In the genomic region with DNA sequence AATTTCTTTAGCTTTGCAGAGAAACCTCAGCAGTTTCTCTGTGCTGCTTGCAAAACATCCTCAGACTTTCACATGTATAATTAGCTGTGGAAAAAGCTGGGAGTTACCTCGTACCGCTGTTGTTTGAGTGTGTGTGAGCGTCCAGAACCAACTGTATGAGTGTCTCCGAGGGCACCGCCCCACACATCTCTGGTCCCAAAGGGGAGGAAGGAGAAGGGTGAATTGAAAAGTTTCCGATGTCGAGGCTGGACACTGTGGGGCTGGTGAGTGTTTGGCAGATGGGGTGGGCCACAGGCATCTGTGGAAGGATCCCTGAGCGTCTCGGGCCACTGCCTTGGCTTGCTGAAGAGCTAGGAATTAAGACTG, we compare ENCODE assay signal across 8 cellular contexts. TPM values are rescaled to one million over a fixed set of nuclear protein-coding genes. Genes with fewer than 3 reads are reported as not detected.
DNase-seq lines count a peak whose midpoint lies in the region; ATAC-seq and TF ChIP-seq lines count a peak whose summit lies in the region.

No MANE protein-coding gene starts in this region.

- H3K4me3 Mint-ChIP-seq in mesothelial cell of epicardium: peak overlapping the region; percentile 95

- peaks cover 13% of the 10 kb centered on the region for H3F3A ChIP-seq in SK-N-SH (replicated peaks; ENCODE audit: insufficient read depth)

- CTCF ChIA-PET in SK-N-SH (lab: Yijun Ruan, JAX): interaction anchor here (3.6 to 4.6 kb wide), 2 partner anchors 74 to 124 kb away, joined by 36 to 88 read pairs; no protein-coding TSS in a partner anchor

- H3K27ac ChIP-seq in SK-N-SH (ENCODE audit: low read depth in 2 of 2, low read length in 1 of 2): peak overlapping the region; percentile 86 to 91
- H3K27ac ChIP-seq in upper lobe of right lung: peak overlapping the region; percentile 91

- intact Hi-C loops in upper lobe of right lung (cut with DNase I): loop anchor here (5.0 to 10.0 kb wide), 2 partner anchors 64 to 123 kb away; no protein-coding TSS in a partner anchor

- H3K4me1 Mint-ChIP-seq in mesothelial cell of epicardium: peaks cover 59% of the 10 kb centered on the region

- no peaks in the 10 kb centered on the region for H3K27me3 Mint-ChIP-seq in mesothelial cell of epicardium (ENCODE audit: low read depth)

- H3K4me3 ChIP-seq in SK-N-SH (ENCODE audit: low read depth in 2 of 2, low read length in 1 of 2) (peak overlapping the region; percentile 73 to 98), upper lobe of right lung (peak overlapping the region; percentile 82)

- DNase-seq in activated effector memory CD4-positive, alpha-beta T cell treated with anti-CD3 and anti-CD28 coated beads, Interleukin-2, amount 50 U/mL, for 16 hours: peak; percentile 74
- no peak for DNase-seq in activated effector memory CD4-positive, alpha-beta T cell treated with Interleukin-2 at 50 U/mL for 16 hours
- DNase-seq in SK-N-SH (no peak), dermis blood vessel endothelial cell (peak; percentile 42), mesothelial cell of epicardium (ENCODE audit: low spot score in 2 of 2, unreplicated experiment in 2 of 2) (no peak), upper lobe of right lung (no peak), mucosa of gallbladder (ENCODE audit: low spot score) (no peak)

- peak overlapping the region; percentile 93 for H3K9ac ChIP-seq in SK-N-SH

- TF ChIP-seq RAD21 in SK-N-SH (IDR thresholded peaks at IDR 0.05; ENCODE audit: low read length): no peak

- WGBS in SK-N-SH (ENCODE audit: low lambda C conversion rate): 9% methylated on average over 9 of the region's 9 CpGs

- no peak overlapping the region for H2AFZ ChIP-seq in SK-N-SH (ENCODE audit: low read depth)

- H3K36me3 Mint-ChIP-seq in mesothelial cell of epicardium: peaks cover 4% of the 10 kb centered on the region

- H3K9me3 ChIP-seq in SK-N-SH (no peaks in the 10 kb centered on the region), upper lobe of right lung (no peaks in the 10 kb centered on the region)

- peaks cover 62% of the 10 kb centered on the region for H3K79me2 ChIP-seq in SK-N-SH (ENCODE audit: insufficient read depth)

- TF ChIP-seq CTCF in SK-N-SH (IDR thresholded peaks at IDR 0.05): no peak
- no peak for TF ChIP-seq CTCF in mesothelial cell of epicardium (IDR thresholded peaks at IDR 0.05; ENCODE audit: unreplicated experiment)
- TF ChIP-seq CTCF in upper lobe of right lung (IDR thresholded peaks at IDR 0.05): no peak

- H3K4me2 ChIP-seq in SK-N-SH: peak overlapping the region; percentile 96

- peaks cover 40% of the 10 kb centered on the region for H4K20me1 ChIP-seq in SK-N-SH (ENCODE audit: insufficient read depth)

- no peaks in the 10 kb centered on the region for H3K9me3 Mint-ChIP-seq in mesothelial cell of epicardium

- POLR2A ChIA-PET in SK-N-SH (lab: Yijun Ruan, JAX): interaction anchor here (0.7 kb wide), 1 partner anchor 105 kb away, joined by 3 read pairs; no protein-coding TSS in a partner anchor

- H3K27ac Mint-ChIP-seq in mesothelial cell of epicardium: peak overlapping the region; percentile 98

- ATAC-seq in upper lobe of right lung: peak; percentile 4
- no peak for ATAC-seq in HG03039 (IDR thresholded peaks at IDR 0.05; ENCODE audit: unreplicated experiment)

- H3K36me3 ChIP-seq in SK-N-SH (replicated peaks in 1 of 2; ENCODE audit: control insufficient read depth in 1 of 2, insufficient read depth in 2 of 2, low read length in 1 of 2): peaks cover 0 to 10% of the 10 kb centered on the region in 2 experiments
- H3K36me3 ChIP-seq in upper lobe of right lung: no peaks in the 10 kb centered on the region

- TF ChIP-seq EP300 in SK-N-SH (IDR thresholded peaks at IDR 0.05; ENCODE audit: borderline replicate concordance in 1 of 2, low read depth in 1 of 2, low read length in 1 of 2): no peak

- H3K4me1 ChIP-seq in SK-N-SH (ENCODE audit: control insufficient read depth in 1 of 2, insufficient read depth in 2 of 2, low read depth in 1 of 2, low read length in 1 of 2) (peaks cover 25 to 28% of the 10 kb centered on the region in 2 experiments; a peak in 3 of 4 replicates), upper lobe of right lung (peaks cover 36% of the 10 kb centered on the region)

- H3K9me2 ChIP-seq in SK-N-SH: no peaks in the 10 kb centered on the region

- H3K27me3 ChIP-seq in SK-N-SH (ENCODE audit: insufficient read depth) (no peaks in the 10 kb centered on the region), upper lobe of right lung (no peaks in the 10 kb centered on the region)

TF ChIP-seq in SK-N-SH, 30 proteins besides CTCF, POLR2A, EP300 and RAD21:
- TF ChIP-seq TAF1 (IDR thresholded peaks at IDR 0.05; ENCODE audit: borderline replicate concordance, low read depth, low read length) (0 out of 2 replicates have a peak, but pooled peaks have one; percentile 4), NFIC (IDR thresholded peaks at IDR 0.05; ENCODE audit: borderline replicate concordance) (0 out of 2 replicates have a peak, but pooled peaks have one; percentile 14), MXI1 (IDR thresholded peaks at IDR 0.05; ENCODE audit: low read depth, low read length) (no peak)

RNA-seq across cellular contexts. Expression of a gene that starts 1.2 kb away (rescaled TPM):
- polyA plus RNA-seq in SK-N-SH (2012; rRNA removed): 96.1 and 144 TPM in 2 replicates
- polyA plus RNA-seq in SK-N-SH (2012; cell fraction: cytosol; rRNA removed): 88.6 and 104 TPM in 2 replicates
- 164 and 210 TPM in 2 replicates for polyA plus RNA-seq in SK-N-SH (2012; cell fraction: nucleus; rRNA removed)
- 108 and 145 TPM in 2 replicates for total RNA-seq in dermis blood vessel endothelial cell
- 234 to 238 TPM (median 237 TPM) in 3 replicates for total RNA-seq in mesothelial cell of epicardium
- total RNA-seq in upper lobe of right lung: 93.8 TPM
- 107 TPM for total RNA-seq in mucosa of gallbladder

Comparison
In these comparisons a context has a peak if more than half of its experiments do, and no peak if none do; other contexts are left out.
1. DNase-seq: peak in activated effector memory CD4-positive, alpha-beta T cell treated with anti-CD3 and anti-CD28 coated beads, Interleukin-2, amount 50 U/mL, for 16 hours (single experiment) and dermis blood vessel endothelial cell (single experiment); none in activated effector memory CD4-positive, alpha-beta T cell treated with Interleukin-2 at 50 U/mL for 16 hours (single experiment), SK-N-SH (single experiment), mesothelial cell of epicardium (0 of 2), upper lobe of right lung (single experiment) and mucosa of gallbladder (single experiment).